17 cellular contexts compared by ENCODE assay signal in the genomic region with DNA sequence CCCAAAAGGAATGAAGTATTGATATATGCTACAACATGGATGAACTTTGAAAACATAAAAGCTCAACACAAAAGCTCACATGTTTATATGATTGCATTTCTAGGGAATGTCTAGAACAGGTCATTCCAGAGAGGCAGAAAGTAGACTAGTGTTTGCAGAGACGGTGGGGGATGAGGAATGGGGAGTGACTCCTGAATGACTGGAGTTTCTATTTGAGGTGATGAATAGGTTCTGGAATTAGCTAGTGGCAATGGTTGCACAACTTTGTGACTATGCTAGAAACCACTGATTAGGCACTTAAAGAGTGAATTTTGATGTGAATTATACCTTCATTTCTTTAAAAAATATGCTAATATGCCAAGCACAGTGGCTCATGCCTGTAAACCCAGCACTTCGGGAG. TPM values are rescaled to one million over a fixed set of nuclear protein-coding genes. Genes with fewer than 3 reads are reported as not detected.
DNase-seq lines count a peak whose midpoint lies in the region; ATAC-seq, FAIRE-seq and TF ChIP-seq lines count a peak whose summit lies in the region.
"Had no signal": no experiment of that assay in that cellular context is flagged by ENCODE, and none has a peak within 500 bp of the region (broad histone marks: within the 10 kb centered on the region; RNA-seq: fewer than 3 reads in every experiment).

No MANE protein-coding gene starts in this region.

- H3K9me3 ChIP-seq in HCT116 (ENCODE audit: control insufficient read depth in 1 of 2, insufficient read depth in 1 of 2, low read depth in 1 of 2, low read length in 2 of 2), result peaks cover 6 to 14% of the 10 kb centered on the region in 2 experiments; a peak in 2 of 4 replicates
- peaks cover 5% of the 10 kb centered on the region for H3K9me3 ChIP-seq in astrocyte (ENCODE audit: insufficient read depth, low read depth, low read length)
- peaks cover 3% of the 10 kb centered on the region for H3K9me3 ChIP-seq in hepatocyte (ENCODE audit: low read depth)
- peaks cover 0 to 57% (median 26%) of the 10 kb centered on the region in 11 donors for H3K9me3 ChIP-seq in heart right ventricle

- POLR2A ChIA-PET in HCT116 (lab: Charles Lee), result no interaction called here

- no peak for TF ChIP-seq CTCF in HCT116 (IDR thresholded peaks at IDR 0.05 in 2 of 3, conservative IDR thresholded peaks at IDR 0.05 in 1 of 3; ENCODE audit: borderline replicate concordance in 1 of 3, insufficient read depth in 1 of 3, low read depth in 2 of 3, low read length in 2 of 3)
- TF ChIP-seq CTCF in astrocyte (IDR thresholded peaks at IDR 0.05; ENCODE audit: insufficient read depth, low read depth, low read length), result no peak
- no peak for TF ChIP-seq CTCF in hepatocyte (IDR thresholded peaks at IDR 0.05; ENCODE audit: poor library complexity)
- no peak for TF ChIP-seq CTCF in heart right ventricle (IDR thresholded peaks at IDR 0.05)

- no peak overlapping the region for H3K4me3 ChIP-seq in HCT116 (replicated peaks in 1 of 2; ENCODE audit: low read depth in 1 of 2, low read length in 2 of 2)
- no peak overlapping the region for H3K4me3 ChIP-seq in astrocyte (ENCODE audit: insufficient read depth, low read depth, low read length)
- H3K4me3 ChIP-seq in hepatocyte, result no peak overlapping the region
- H3K4me3 ChIP-seq in heart right ventricle, result no peak overlapping the region
- H3K4me3 ChIP-seq: cardiac muscle cell, SJCRH30, skin epidermis, tibial nerve had no signal

- H3K27ac ChIP-seq in HCT116 (ENCODE audit: low read depth, low read length) (no peak overlapping the region), astrocyte (ENCODE audit: low read depth, low read length) (peak overlapping the region; percentile 55), hepatocyte (peak overlapping the region; percentile 92), heart right ventricle (no peak overlapping the region)
- H3K27ac ChIP-seq: cardiac muscle cell, SJCRH30, tibial nerve had no signal

- H3K27me3 Mint-ChIP-seq in astrocyte (ENCODE audit: low read depth, unreplicated experiment), result no peaks in the 10 kb centered on the region

- H2AFZ ChIP-seq in HCT116 (ENCODE audit: low read depth, low read length, poor library complexity, severe bottlenecking), result no peak overlapping the region
- no peak overlapping the region for H2AFZ ChIP-seq in astrocyte (ENCODE audit: low read depth, low read length)
- H2AFZ ChIP-seq in hepatocyte, result no peak overlapping the region

- peak; percentile 63 for DNase-seq in A172 (ENCODE audit: low spot score)
- no peak for DNase-seq in HCT116 (ENCODE audit: low read depth, low spot score)
- DNase-seq in astrocyte (ENCODE audit: low read depth), result peak; percentile 89
- DNase-seq in hepatocyte (ENCODE audit: low spot score), result peak; percentile 66
- no peak for DNase-seq in iPS-NIHi11 (ENCODE audit: low spot score)
- no peak for DNase-seq in activated naive CD4-positive, alpha-beta T cell treated with anti-CD3 and anti-CD28 coated beads, Interleukin-2, amount 50 U/mL, for 16 hours
- DNase-seq in heart right ventricle, result no peak
- DNase-seq in SK-N-DZ (ENCODE audit: low spot score), result no peak
- DNase-seq: erythroblast, left cardiac atrium, MV-4-11, NCI-H2227 treated with DMSO at 0.1 percent for 48 hours, SJCRH30 had no signal

- H4K20me1 ChIP-seq in HCT116 (ENCODE audit: insufficient read depth), result no peaks in the 10 kb centered on the region
- H4K20me1 ChIP-seq in astrocyte (ENCODE audit: insufficient read depth, low read length), result no peaks in the 10 kb centered on the region
- H4K20me1 ChIP-seq in hepatocyte (ENCODE audit: insufficient read depth, poor library complexity, severe bottlenecking), result no peaks in the 10 kb centered on the region

- H3K4me1 Mint-ChIP-seq in astrocyte (ENCODE audit: low read depth, unreplicated experiment), result peaks cover 13% of the 10 kb centered on the region
- H3K4me1 Mint-ChIP-seq: nephron had no signal

- no peak for FAIRE-seq in astrocyte (lab: Jason Lieb, UNC)

- no peaks in the 10 kb centered on the region for H3K79me2 ChIP-seq in HCT116 (ENCODE audit: insufficient read depth, low read length)
- H3K79me2 ChIP-seq in astrocyte (ENCODE audit: insufficient read depth, low read length), result no peaks in the 10 kb centered on the region
- H3K79me2 ChIP-seq in hepatocyte, result no peaks in the 10 kb centered on the region

- no peaks in the 10 kb centered on the region for H3K9me2 ChIP-seq in HCT116 (ENCODE audit: insufficient read depth)
- no peaks in the 10 kb centered on the region for H3K9me2 ChIP-seq in hepatocyte (replicated peaks; ENCODE audit: insufficient read depth)

- no peaks in the 10 kb centered on the region for H3K36me3 ChIP-seq in HCT116 (ENCODE audit: control insufficient read depth in 1 of 2, insufficient read depth in 2 of 2, low read length in 2 of 2)
- H3K36me3 ChIP-seq in astrocyte (ENCODE audit: insufficient read depth, low read length), result no peaks in the 10 kb centered on the region
- H3K36me3 ChIP-seq in hepatocyte (replicated peaks; ENCODE audit: insufficient read depth, low read depth), result no peaks in the 10 kb centered on the region
- no peaks in the 10 kb centered on the region for H3K36me3 ChIP-seq in heart right ventricle
- H3K36me3 ChIP-seq: cardiac muscle cell, SJCRH30, tibial nerve had no signal

- no peaks in the 10 kb centered on the region for H3K36me3 Mint-ChIP-seq in astrocyte (ENCODE audit: low read depth, unreplicated experiment)

- peaks cover 10% of the 10 kb centered on the region for H3K9me3 Mint-ChIP-seq in astrocyte (ENCODE audit: unreplicated experiment)

- H3K9ac ChIP-seq in HCT116 (ENCODE audit: low read length) (no peak overlapping the region), astrocyte (ENCODE audit: low read length) (peak overlapping the region; percentile 29)

- intact Hi-C loops in HCT116 (cut with micrococcal nuclease), result no loop called here
- intact Hi-C loops in heart right ventricle (cut with DNase I), result no loop called here

- RAD21 ChIA-PET in HCT116 (lab: Charles Lee; ENCODE audit: low non-redundant PET in 1 of 2, low total read pairs in 2 of 2, uncharacterized antibody in 2 of 2, unreplicated experiment in 2 of 2), result no interaction called here

- H3K27me3 ChIP-seq in HCT116 (ENCODE audit: insufficient read depth, low read length), result no peaks in the 10 kb centered on the region
- H3K27me3 ChIP-seq in astrocyte (ENCODE audit: insufficient read depth, low read length), result no peaks in the 10 kb centered on the region
- no peaks in the 10 kb centered on the region for H3K27me3 ChIP-seq in hepatocyte
- H3K27me3 ChIP-seq in heart right ventricle, result no peaks in the 10 kb centered on the region
- H3K27me3 ChIP-seq: cardiac muscle cell, SJCRH30, tibial nerve had no signal

- ATAC-seq in HCT116, result no peak
- no peak for ATAC-seq in heart right ventricle
- ATAC-seq: left cardiac atrium had no signal

- H3K4me1 ChIP-seq in HCT116 (ENCODE audit: control insufficient read depth in 1 of 2, insufficient read depth in 2 of 2, low read length in 2 of 2) (no peaks in the 10 kb centered on the region), astrocyte (ENCODE audit: insufficient read depth, low read length) (peaks cover 18% of the 10 kb centered on the region), hepatocyte (ENCODE audit: insufficient read depth) (peaks cover 5% of the 10 kb centered on the region), heart right ventricle (no peaks in the 10 kb centered on the region)
- H3K4me1 ChIP-seq: SJCRH30, tibial nerve had no signal

- no peak for TF ChIP-seq POLR2A in HCT116 (IDR thresholded peaks at IDR 0.05; ENCODE audit: borderline replicate concordance, extremely low read depth, insufficient read depth, insufficient read length)

- no peak overlapping the region for H3K4me3 Mint-ChIP-seq in astrocyte (ENCODE audit: unreplicated experiment)
- H3K4me3 Mint-ChIP-seq: nephron had no signal

- no peak overlapping the region for H3K4me2 ChIP-seq in HCT116 (ENCODE audit: low read length)
- H3K4me2 ChIP-seq in astrocyte (ENCODE audit: low read length), result peak overlapping the region; percentile 54
- no peak overlapping the region for H3K4me2 ChIP-seq in hepatocyte

- H3K27ac Mint-ChIP-seq in astrocyte (ENCODE audit: unreplicated experiment), result peak overlapping the region; percentile 84
- H3K27ac Mint-ChIP-seq: nephron had no signal

- TF ChIP-seq RAD21 in HCT116 (IDR thresholded peaks at IDR 0.05; ENCODE audit: low read depth), result no peak

- 53% methylated on average over 2 of the region's 2 CpGs for WGBS in hepatocyte (ENCODE audit: low lambda C conversion rate, missing lambda C conversion rate)
- WGBS in heart right ventricle, 2 donors, result 76 to 82% methylated on average over 2 of the region's 2 CpGs

- CTCF ChIA-PET in HCT116 (lab: Charles Lee), result no interaction called here

- no TSS peak for BruUV-seq in HCT116 (replicated peaks; lab: Mats Ljungman, UMichigan)

TF ChIP-seq in HCT116, 20 proteins besides CTCF, POLR2A, EP300 and RAD21:
- no peak for TF ChIP-seq TCF7L2 (IDR thresholded peaks at IDR 0.05; ENCODE audit: borderline replicate concordance, extremely low read depth, insufficient read depth, insufficient read length)
- TF ChIP-seq SRF (IDR thresholded peaks at IDR 0.05; ENCODE audit: low read depth), result no peak
- no peak for TF ChIP-seq CBX3 (IDR thresholded peaks at IDR 0.05; ENCODE audit: low read depth)
- TF ChIP-seq ZNF274 (IDR thresholded peaks at IDR 0.05; ENCODE audit: low read depth, low read length), result no peak
- TF ChIP-seq CEBPB (IDR thresholded peaks at IDR 0.05; ENCODE audit: low read depth), result peak; percentile 60; the same call in 1 of the 2 replicates
- no peak for TF ChIP-seq MAX (IDR thresholded peaks at IDR 0.05)

RNA-seq across cellular contexts. Expression of gene KPNA7, which starts 6.9 kb away (rescaled TPM):
- not detected in 2 replicates for total RNA-seq in A172 (2014; rRNA removed; shearing (Covaris generic))
- total RNA-seq in HCT116 (2021; ENCODE audit: unreplicated experiment) (not detected), astrocyte (not detected in 2 replicates), hepatocyte (0.17 and 0.52 TPM in 2 replicates), heart right ventricle (not detected)
- 0.03 and 0.35 TPM in 2 replicates for polyA plus RNA-seq in HCT116 (2012)
- polyA plus RNA-seq in hepatocyte (0.66 and 0.76 TPM in 2 replicates), heart right ventricle (under 1 TPM in 1 of 2 donors, not detected in 1; 0.04 TPM)
- polyA plus RNA-seq in SK-N-DZ (2014; cell fraction: cytosol; rRNA removed), result not detected in 2 replicates
- polyA plus RNA-seq in SK-N-DZ (2014; cell fraction: nucleus; rRNA removed), result not detected in 2 replicates
- total RNA-seq: cardiac muscle cell, left cardiac atrium, SJCRH30 had no signal
- polyA plus RNA-seq: cardiac muscle cell had no signal

RNA-seq across cellular contexts. Expression of gene SMURF1, which starts 57.1 kb away (rescaled TPM):
- 19.7 and 20.0 TPM in 2 replicates for total RNA-seq in A172 (2014; rRNA removed; shearing (Covaris generic))
- total RNA-seq in HCT116 (2021; ENCODE audit: unreplicated experiment) (24.6 TPM), astrocyte (36.9 and 44.7 TPM in 2 replicates), hepatocyte (20.2 and 21.7 TPM in 2 replicates), heart right ventricle (10 to 100 TPM in 9 of 10 donors, 1 to 10 TPM in 1; 8.4 to 14.7 (median 11.5) TPM)
- polyA plus RNA-seq in HCT116 (2012), result 12.8 and 17.1 TPM in 2 replicates
- polyA plus RNA-seq in hepatocyte (12.4 and 13.4 TPM in 2 replicates), heart right ventricle (1 to 10 TPM; 4.2 to 5.1 TPM)
- polyA plus RNA-seq in SK-N-DZ (2014; cell fraction: cytosol; rRNA removed), result 8.2 and 8.9 TPM in 2 replicates
- 10.1 and 12.1 TPM in 2 replicates for polyA plus RNA-seq in SK-N-DZ (2014; cell fraction: nucleus; rRNA removed)

Comparison
In these comparisons a context has a peak if more than half of its experiments do, and no peak if none do; other contexts are left out.
1. DNase-seq: peak in A172 (single experiment), astrocyte (single experiment) and hepatocyte (single experiment); none in HCT116 (single experiment), iPS-NIHi11 (single experiment), activated naive CD4-positive, alpha-beta T cell treated with anti-CD3 and anti-CD28 coated beads, Interleukin-2, amount 50 U/mL, for 16 hours (single experiment), heart right ventricle (0 of 2) and SK-N-DZ (single experiment).
2. H3K27ac ChIP-seq: peak in astrocyte (single experiment) and hepatocyte (single experiment); none in HCT116 (single experiment) and heart right ventricle (0 of 10).